8 cellular contexts compared by ENCODE assay signal in genomic region chr3:37861540-37862051, GRCh38. TPM values are rescaled to one million over a fixed set of nuclear protein-coding genes. Genes with fewer than 3 reads are reported as not detected.
DNase-seq lines count a peak whose midpoint lies in the region; ATAC-seq and TF ChIP-seq lines count a peak whose summit lies in the region.

TSS of gene CTDSPL (plus strand) at chr3:37861880. CDS start at chr3:37862200, 320 bp downstream.

- H3F3A ChIP-seq in neural cell (ENCODE audit: insufficient read depth, low read length, poor library complexity, severe bottlenecking) = no peaks in the 10 kb centered on the region

- peaks cover under 1% of the 10 kb centered on the region for H3K9me3 ChIP-seq in neural cell (ENCODE audit: low read length)

- H3K36me3 ChIP-seq in KMS-11 (ENCODE audit: insufficient read depth) (no peaks in the 10 kb centered on the region), neural cell (ENCODE audit: insufficient read depth, low read length) (no peaks in the 10 kb centered on the region)

- no peak for TF ChIP-seq EP300 in neural cell (conservative IDR thresholded peaks at IDR 0.05; ENCODE audit: poor library complexity, severe bottlenecking)

- H3K27me3 Mint-ChIP-seq in activated naive CD4-positive, alpha-beta T cell treated with anti-CD3 and anti-CD28 coated beads, Interleukin-2, amount 50 U/mL, for 24 hours = no peaks in the 10 kb centered on the region

- peak within 1 kb of the TSS; percentile 63 for H3K4me2 ChIP-seq in KMS-11
- peak within 1 kb of the TSS; percentile 88 for H3K4me2 ChIP-seq in neural cell (ENCODE audit: low read length)

- no peak within 1 kb of the TSS for H3K27ac Mint-ChIP-seq in activated naive CD4-positive, alpha-beta T cell treated with anti-CD3 and anti-CD28 coated beads, Interleukin-2, amount 50 U/mL, for 24 hours

- H3K27me3 ChIP-seq in KMS-11 (ENCODE audit: insufficient read depth, low read depth) (no peaks in the 10 kb centered on the region), neural cell (ENCODE audit: insufficient read depth, low read depth, low read length) (no peaks in the 10 kb centered on the region)

- no peak for TF ChIP-seq RAD21 in neural cell (conservative IDR thresholded peaks at IDR 0.05)

- no peaks in the 10 kb centered on the region for H3K9me2 ChIP-seq in neural cell (ENCODE audit: insufficient read depth, low read length)

- H2AFZ ChIP-seq in KMS-11 (ENCODE audit: low read depth) (peak within 1 kb of the TSS; percentile 57; the same call in 1 of the 2 replicates), neural cell (ENCODE audit: low read depth, low read length) (peak within 1 kb of the TSS; percentile 45)

- no peaks in the 10 kb centered on the region for H3K36me3 Mint-ChIP-seq in activated naive CD4-positive, alpha-beta T cell treated with anti-CD3 and anti-CD28 coated beads, Interleukin-2, amount 50 U/mL, for 24 hours

- peak within 1 kb of the TSS; percentile 83 for H3K4me3 Mint-ChIP-seq in activated naive CD4-positive, alpha-beta T cell treated with anti-CD3 and anti-CD28 coated beads, Interleukin-2, amount 50 U/mL, for 24 hours

- no peaks in the 10 kb centered on the region for H3K9me3 Mint-ChIP-seq in activated naive CD4-positive, alpha-beta T cell treated with anti-CD3 and anti-CD28 coated beads, Interleukin-2, amount 50 U/mL, for 24 hours

- H3K4me1 Mint-ChIP-seq in activated naive CD4-positive, alpha-beta T cell treated with anti-CD3 and anti-CD28 coated beads, Interleukin-2, amount 50 U/mL, for 24 hours = peaks cover 19% of the 10 kb centered on the region

- peak; percentile 43 for DNase-seq in COLO668 (lab: John Stamatoyannopoulos, UW; ENCODE audit: unreplicated experiment)
- peak; percentile 43 for DNase-seq in globus pallidus (ENCODE audit: low spot score)
- no peak for DNase-seq in DMS79 treated with DMSO at 0.1 percent for 48 hours (lab: John Stamatoyannopoulos, UW)
- DNase-seq in NCI-H187 treated with DMSO at 0.1 percent for 48 hours (lab: John Stamatoyannopoulos, UW) = no peak

- peaks cover 4% of the 10 kb centered on the region for H3K4me1 ChIP-seq in KMS-11 (ENCODE audit: low read depth, poor library complexity, severe bottlenecking)

- no peaks in the 10 kb centered on the region for H4K20me1 ChIP-seq in KMS-11 (ENCODE audit: insufficient read depth)
- H4K20me1 ChIP-seq in neural cell (ENCODE audit: insufficient read depth) = no peaks in the 10 kb centered on the region

- no peak for ATAC-seq in HG02759 (IDR thresholded peaks at IDR 0.05; ENCODE audit: unreplicated experiment)

- no peak within 1 kb of the TSS for H3K27ac ChIP-seq in KMS-11
- peak within 1 kb of the TSS; percentile 76 for H3K27ac ChIP-seq in neural cell (ENCODE audit: low read length)

- H3K4me3 ChIP-seq in KMS-11 (IDR thresholded peaks at IDR 0.05; ENCODE audit: insufficient read depth, low read depth, low read length) (no peak within 1 kb of the TSS), neural cell (ENCODE audit: low read length) (peak within 1 kb of the TSS; percentile 95)

- H3K79me2 ChIP-seq in KMS-11 (ENCODE audit: insufficient read depth, low read depth) (no peaks in the 10 kb centered on the region), neural cell (replicated peaks; ENCODE audit: insufficient read depth, low read length) (peaks cover 17% of the 10 kb centered on the region)

- peak within 1 kb of the TSS; percentile 39; the same call in 1 of the 2 replicates for H3K9ac ChIP-seq in KMS-11
- H3K9ac ChIP-seq in neural cell (ENCODE audit: low read length) = peak within 1 kb of the TSS; percentile 90

- TF ChIP-seq CTCF in KMS-11 (conservative IDR thresholded peaks at IDR 0.05; ENCODE audit: low read depth, low read length) = no peak
- no peak for TF ChIP-seq CTCF in neural cell (IDR thresholded peaks at IDR 0.05; ENCODE audit: poor library complexity, severe bottlenecking)

TF ChIP-seq in neural cell, 6 proteins besides CTCF, POLR2A, EP300 and RAD21:
- no peak for TF ChIP-seq SMC3 (conservative IDR thresholded peaks at IDR 0.05; ENCODE audit: poor library complexity)
- peak; percentile 19 for TF ChIP-seq POLR2AphosphoS5 (IDR thresholded peaks at IDR 0.05)
- TF ChIP-seq TAF1 (IDR thresholded peaks at IDR 0.05; ENCODE audit: low read depth) = peak; percentile 1

RNA-seq across cellular contexts. Expression of gene CTDSPL, which starts in this region (rescaled TPM):
- polyA plus RNA-seq in neural cell = 15.4 and 17.0 TPM in 2 replicates
- 20.7 and 26.0 TPM in 2 replicates for polyA minus RNA-seq in neural cell

Comparison
In these comparisons a context has a peak if more than half of its experiments do, and no peak if none do; other contexts are left out.
1. DNase-seq: peak in COLO668 (single experiment) and globus pallidus (single experiment); none in DMS79 treated with DMSO at 0.1 percent for 48 hours (single experiment) and NCI-H187 treated with DMSO at 0.1 percent for 48 hours (single experiment).